In genomic region chr6:64777941-64778785, GRCh38 we compare ENCODE assay signal across 19 cellular contexts.
DNase-seq lines count a peak whose midpoint lies in the region; ATAC-seq and TF ChIP-seq lines count a peak whose summit lies in the region.
"Had no signal": no experiment of that assay in that cellular context is flagged by ENCODE, and none has a peak within 500 bp of the region (broad histone marks: within the 10 kb centered on the region; RNA-seq: fewer than 3 reads in every experiment).

No MANE protein-coding gene starts in this region.

- CTCF ChIA-PET in CD4-positive, alpha-beta T cell (lab: Charles Lee), result interaction anchor here (0.9 kb wide), 1 partner anchor 8 kb away, joined by 3 read pairs; no protein-coding TSS in a partner anchor

- no peak for ATAC-seq in CD4-positive, alpha-beta T cell (ENCODE audit: poor library complexity)
- no peak for ATAC-seq in GM18868 (IDR thresholded peaks at IDR 0.05; ENCODE audit: unreplicated experiment)
- no peak for ATAC-seq in GM18502 (IDR thresholded peaks at IDR 0.05; ENCODE audit: poor library complexity, unreplicated experiment)
- ATAC-seq: GM12878, Panc1, Right ventricle myocardium inferior had no signal

- no peak overlapping the region for H3K27ac ChIP-seq in CD4-positive, alpha-beta T cell (ENCODE audit: low read depth, low read length)
- H3K27ac ChIP-seq: BLaER1, SK-N-MC had no signal

- no peaks in the 10 kb centered on the region for H3K36me3 Mint-ChIP-seq in CD4-positive, alpha-beta T cell (ENCODE audit: low read depth)
- H3K36me3 Mint-ChIP-seq: CD8-positive, alpha-beta memory T cell had no signal

- H3K9me3 ChIP-seq in CD4-positive, alpha-beta T cell (ENCODE audit: control insufficient read depth, low read length), result peaks cover 4% of the 10 kb centered on the region
- H3K9me3 ChIP-seq: BLaER1 had no signal

- H3K27me3 Mint-ChIP-seq in CD4-positive, alpha-beta T cell, result no peaks in the 10 kb centered on the region
- H3K27me3 Mint-ChIP-seq: CD8-positive, alpha-beta memory T cell had no signal

- H3K27ac Mint-ChIP-seq in CD4-positive, alpha-beta T cell, result no peak overlapping the region
- H3K27ac Mint-ChIP-seq: CD8-positive, alpha-beta memory T cell had no signal

- TF ChIP-seq CTCF in fibroblast of pulmonary artery (IDR thresholded peaks at IDR 0.05; ENCODE audit: low read length, missing control alignments), result no peak
- no peak for TF ChIP-seq CTCF in CD4-positive, alpha-beta T cell (IDR thresholded peaks at IDR 0.05)

- DNase-seq in NCI-H446 treated with DMSO at 0.1 percent for 48 hours (lab: John Stamatoyannopoulos, UW) (peak; percentile 18), NCI-H446 (lab: John Stamatoyannopoulos, UW) (no peak), astrocyte of the hippocampus (ENCODE audit: low read depth, low spot score) (peak; percentile 2), fibroblast of pulmonary artery (ENCODE audit: low read depth) (peak; percentile 32), SW480 (ENCODE audit: low spot score) (no peak)
- no peak for DNase-seq in CD4-positive, alpha-beta T cell
- DNase-seq: CD8-positive, alpha-beta memory T cell; GDM1; GOT3; KBM-7; NCI-H1048; NCI-H524 had no signal

- POLR2A ChIA-PET in CD4-positive, alpha-beta T cell (lab: Charles Lee), result no interaction called here

- intact Hi-C loops in CD4-positive, alpha-beta T cell (cut with DNase I, micrococcal nuclease), result no loop called here

- H3K4me3 Mint-ChIP-seq in CD4-positive, alpha-beta T cell, result no peak overlapping the region
- H3K4me3 Mint-ChIP-seq: CD8-positive, alpha-beta memory T cell had no signal

- H3K9me3 Mint-ChIP-seq in CD4-positive, alpha-beta T cell, result peaks cover 29% of the 10 kb centered on the region

- no peak overlapping the region for H3K4me3 ChIP-seq in fibroblast of pulmonary artery (replicated peaks; ENCODE audit: low read depth, low read length)
- H3K4me3 ChIP-seq: BLaER1, GM12878, SK-N-MC had no signal

- no peaks in the 10 kb centered on the region for H3K4me1 Mint-ChIP-seq in CD4-positive, alpha-beta T cell (ENCODE audit: low read depth)
- H3K4me1 Mint-ChIP-seq: CD8-positive, alpha-beta memory T cell had no signal

- no peaks in the 10 kb centered on the region for H3K27me3 ChIP-seq in CD4-positive, alpha-beta T cell (ENCODE audit: control insufficient read depth, insufficient read depth, low read length)
- H3K27me3 ChIP-seq: BLaER1 had no signal

Comparison
In these comparisons a context has a peak if more than half of its experiments do, and no peak if none do; other contexts are left out.
1. DNase-seq: peak in NCI-H446 treated with DMSO at 0.1 percent for 48 hours (single experiment), astrocyte of the hippocampus (single experiment) and fibroblast of pulmonary artery (single experiment); none in NCI-H446 (0 of 2), CD4-positive, alpha-beta T cell (0 of 10) and SW480 (single experiment).